ENCODE assay signal across 10 cellular contexts in the genomic region with DNA sequence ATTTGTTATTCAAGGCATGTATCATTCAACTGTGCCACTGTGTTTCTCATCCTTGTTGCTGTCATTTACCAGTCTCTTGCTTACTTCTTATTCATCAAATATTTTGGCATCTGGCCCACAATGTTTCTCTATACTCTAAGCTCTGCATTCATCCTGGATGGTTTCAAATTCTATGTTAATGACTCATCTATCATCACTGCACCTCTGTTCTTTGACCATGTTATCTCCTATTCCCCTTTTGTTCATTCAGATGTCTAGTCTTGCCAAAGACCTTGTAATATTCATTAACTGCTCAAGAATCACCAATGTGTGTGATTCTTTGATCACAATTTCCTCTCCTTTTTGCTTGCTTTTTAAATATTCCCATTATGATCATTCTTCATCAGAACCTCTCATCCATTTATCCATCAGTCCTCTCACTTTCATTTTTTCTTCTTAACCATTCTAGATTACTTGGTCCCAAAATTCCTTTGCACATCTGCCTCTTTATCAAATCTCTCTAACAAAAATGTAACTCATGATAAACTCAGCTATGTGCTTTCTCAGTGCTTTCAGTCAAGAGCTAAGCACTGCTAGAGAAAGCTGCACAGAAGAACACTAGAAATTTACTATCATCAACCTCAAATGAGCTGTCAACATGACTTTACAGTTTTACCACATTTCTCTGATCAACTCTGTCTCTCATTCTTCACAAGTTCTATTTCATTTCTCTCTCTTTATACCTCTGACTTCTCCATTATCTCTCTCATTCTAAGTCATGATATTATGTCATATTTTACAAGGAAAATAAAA. TPM values are rescaled to one million over a fixed set of nuclear protein-coding genes. Genes with fewer than 3 reads are reported as not detected.
A peak's percentile ranks its signal among the peaks of the same experiment; 100 is the strongest.
DNase-seq lines count a peak whose midpoint lies in the region; ATAC-seq, FAIRE-seq and TF ChIP-seq lines count a peak whose summit lies in the region.
"Had no signal": no experiment of that assay in that cellular context is flagged by ENCODE, and none has a peak within 500 bp of the region (broad histone marks: within the 10 kb centered on the region; RNA-seq: fewer than 3 reads in every experiment).

No MANE protein-coding gene starts in this region.

- peak; percentile 94 for FAIRE-seq in keratinocyte (lab: Jason Lieb, UNC)

- H3K27me3 ChIP-seq in keratinocyte (ENCODE audit: control insufficient read depth, extremely low read depth, insufficient read depth, low read length) (no peaks in the 10 kb centered on the region), left ventricle myocardium inferior (ENCODE audit: low read depth) (no peaks in the 10 kb centered on the region)

- DNase-seq in Calu3 (no peak), keratinocyte (ENCODE audit: low read depth, low spot score) (peak; percentile 78), left ventricle myocardium inferior (no peak), NCI-H1417 treated with DMSO at 0.1 percent for 48 hours (lab: John Stamatoyannopoulos, UW) (no peak), NCI-H748 (lab: John Stamatoyannopoulos, UW; ENCODE audit: unreplicated experiment) (no peak), NCI-H1436 treated with DMSO at 0.1 percent for 48 hours (lab: John Stamatoyannopoulos, UW) (no peak)
- DNase-seq: GDM1 had no signal

- ATAC-seq in HG02798 (IDR thresholded peaks at IDR 0.05; ENCODE audit: poor library complexity, unreplicated experiment) = peak; percentile 9
- peak; percentile 81 for ATAC-seq in activated T-helper 17 cell treated with anti-CD3 and anti-CD28 coated beads, Interleukin-2, amount 50 U/mL, for 72 hours (replicated peaks)

- no peaks in the 10 kb centered on the region for H3K9me3 ChIP-seq in keratinocyte (ENCODE audit: control insufficient read depth, low read depth, low read length)
- no peaks in the 10 kb centered on the region for H3K9me3 ChIP-seq in left ventricle myocardium inferior (replicated peaks)

- H3K27ac Mint-ChIP-seq in Calu3 (ENCODE audit: unreplicated experiment) = peak overlapping the region; percentile 1
- peak overlapping the region; percentile 20 for H3K27ac Mint-ChIP-seq in activated T-helper 17 cell treated with anti-CD3 and anti-CD28 coated beads, Interleukin-2, amount 50 U/mL, for 72 hours

- TF ChIP-seq CTCF in Calu3 (IDR thresholded peaks at IDR 0.05; ENCODE audit: unreplicated experiment) (no peak), keratinocyte (optimal IDR thresholded peaks at IDR 0.05 in 1 of 3, IDR thresholded peaks at IDR 0.05 in 1 of 3, conservative IDR thresholded peaks at IDR 0.05 in 1 of 3; ENCODE audit: extremely low read depth in 1 of 3, insufficient read depth in 2 of 3, low read length in 3 of 3) (no peak), left ventricle myocardium inferior (IDR thresholded peaks at IDR 0.05; ENCODE audit: borderline replicate concordance) (no peak)

- H3K4me1 ChIP-seq in keratinocyte (ENCODE audit: control insufficient read depth, extremely low read depth, insufficient read depth, low read length) (peaks cover 21% of the 10 kb centered on the region), left ventricle myocardium inferior (peaks cover 25% of the 10 kb centered on the region)

- CTCF ChIA-PET in Calu3 (lab: Charles Lee) = interaction anchor here (0.6 kb wide), 1 partner anchor 46 kb away, joined by 5 read pairs; no protein-coding TSS in a partner anchor

- H3K4me3 Mint-ChIP-seq in Calu3 (ENCODE audit: low read depth, unreplicated experiment) = no peak overlapping the region
- peak overlapping the region; percentile 70 for H3K4me3 Mint-ChIP-seq in activated T-helper 17 cell treated with anti-CD3 and anti-CD28 coated beads, Interleukin-2, amount 50 U/mL, for 72 hours

- H3K4me3 ChIP-seq in keratinocyte (ENCODE audit: control insufficient read depth in 2 of 3, extremely low read depth in 1 of 3, insufficient read depth in 2 of 3, low read depth in 1 of 3, low read length in 3 of 3) (no peak overlapping the region), left ventricle myocardium inferior (no peak overlapping the region)

- no peaks in the 10 kb centered on the region for H3K27me3 Mint-ChIP-seq in Calu3 (ENCODE audit: unreplicated experiment)
- no peaks in the 10 kb centered on the region for H3K27me3 Mint-ChIP-seq in activated T-helper 17 cell treated with anti-CD3 and anti-CD28 coated beads, Interleukin-2, amount 50 U/mL, for 72 hours

- no peaks in the 10 kb centered on the region for H3K9me1 ChIP-seq in keratinocyte (ENCODE audit: control insufficient read depth, extremely low read depth, insufficient read depth, low read length)

- no peak overlapping the region for H3K9ac ChIP-seq in keratinocyte (ENCODE audit: control insufficient read depth, extremely low read depth, insufficient read depth, low read length)

- no peak overlapping the region for H3K4me2 ChIP-seq in keratinocyte (ENCODE audit: control insufficient read depth, extremely low read depth, insufficient read depth, low read depth, low read length)

- H3K36me3 ChIP-seq in keratinocyte (ENCODE audit: control insufficient read depth in 2 of 2, extremely low read depth in 1 of 2, insufficient read depth in 2 of 2, low read length in 2 of 2) (no peaks in the 10 kb centered on the region), left ventricle myocardium inferior (no peaks in the 10 kb centered on the region)

- dilution Hi-C loops in keratinocyte (cut with MboI; ENCODE audit: extremely low pct_ligation_motif_present, low sequenced_read_pairs) = no loop called here

- intact Hi-C loops in Calu3 (cut with micrococcal nuclease; ENCODE audit: unreplicated experiment) (no loop called here), left ventricle myocardium inferior (cut with micrococcal nuclease) (no loop called here)

- peaks cover 24% of the 10 kb centered on the region for H3K4me1 Mint-ChIP-seq in Calu3 (ENCODE audit: low read depth, unreplicated experiment)
- H3K4me1 Mint-ChIP-seq in activated T-helper 17 cell treated with anti-CD3 and anti-CD28 coated beads, Interleukin-2, amount 50 U/mL, for 72 hours = peaks cover 18% of the 10 kb centered on the region

- H3K27ac ChIP-seq in keratinocyte (ENCODE audit: control insufficient read depth, insufficient read depth, low read length) (no peak overlapping the region), left ventricle myocardium inferior (replicated peaks) (no peak overlapping the region)
- H3K27ac ChIP-seq: VCaP had no signal

- BruUV-seq in Calu3 (replicated peaks; lab: Mats Ljungman, UMichigan) = no TSS peak

- H3K36me3 Mint-ChIP-seq in Calu3 (ENCODE audit: insufficient read depth, unreplicated experiment) = peaks cover 5% of the 10 kb centered on the region
- H3K36me3 Mint-ChIP-seq in activated T-helper 17 cell treated with anti-CD3 and anti-CD28 coated beads, Interleukin-2, amount 50 U/mL, for 72 hours (ENCODE audit: low read depth) = no peaks in the 10 kb centered on the region

- no peak overlapping the region for H2AFZ ChIP-seq in keratinocyte (ENCODE audit: control insufficient read depth, low read length)

- no peaks in the 10 kb centered on the region for H3K9me3 Mint-ChIP-seq in Calu3 (ENCODE audit: low read depth, unreplicated experiment)
- H3K9me3 Mint-ChIP-seq in activated T-helper 17 cell treated with anti-CD3 and anti-CD28 coated beads, Interleukin-2, amount 50 U/mL, for 72 hours = no peaks in the 10 kb centered on the region

- H4K20me1 ChIP-seq in keratinocyte (ENCODE audit: control insufficient read depth, extremely low read depth, insufficient read depth, low read length) = no peaks in the 10 kb centered on the region

- H3K79me2 ChIP-seq in keratinocyte (ENCODE audit: control insufficient read depth, insufficient read depth, low read length) = no peaks in the 10 kb centered on the region

RNA-seq across cellular contexts. Expression of gene PRKACB, which starts 54.4 kb away (rescaled TPM):
- total RNA-seq in Calu3 (2022) = 28.5 and 30.3 TPM in 2 replicates
- total RNA-seq in activated T-helper 17 cell treated with anti-CD3 and anti-CD28 coated beads, Interleukin-2, amount 50 U/mL, for 72 hours = 10 to 100 TPM; 16.3 to 26.2 TPM
- polyA plus RNA-seq in keratinocyte = 9.4 to 15.3 TPM (median 11.2 TPM) in 3 replicates
- polyA plus RNA-seq in keratinocyte (2011; ENCODE audit: low read depth) = 15.4 TPM
- polyA plus RNA-seq in keratinocyte (2011; cell fraction: cytosol; rRNA removed) = 10.0 and 21.2 TPM in 2 replicates
- polyA plus RNA-seq in keratinocyte (2011; cell fraction: nucleus; rRNA removed) = 10.1 and 14.5 TPM in 2 replicates
- 4.8 and 11.5 TPM in 2 replicates for polyA plus RNA-seq in keratinocyte (2012; ENCODE audit: low replicate concordance)
- polyA minus RNA-seq in keratinocyte = 5.0 to 18.6 TPM (median 12.3 TPM) in 3 replicates
- 17.1 TPM for polyA minus RNA-seq in keratinocyte (2011; cell fraction: cytosol; rRNA and poly(A)+ RNA removed)
- polyA minus RNA-seq in keratinocyte (2011; cell fraction: nucleus; rRNA and poly(A)+ RNA removed) = 10.0 and 20.6 TPM in 2 replicates
- total RNA-seq in left ventricle myocardium inferior = 34.9 TPM
